10 cellular contexts compared by ENCODE assay signal in genomic region chr20:10761232-10761631, GRCh38.
DNase-seq lines count a peak whose midpoint lies in the region; ATAC-seq and FAIRE-seq lines count a peak whose summit lies in the region.
"Had no signal": no experiment of that assay in that cellular context is flagged by ENCODE, and none has a peak within 500 bp of the region (broad histone marks: within the 10 kb centered on the region; RNA-seq: fewer than 3 reads in every experiment).

No MANE protein-coding gene starts in this region.

- H3K4me3 ChIP-seq in small intestine (ENCODE audit: low read depth in 1 of 2, low read length in 2 of 2), result no peak overlapping the region

- no peak overlapping the region for H3K27ac ChIP-seq in small intestine (ENCODE audit: low read depth in 1 of 2, low read length in 1 of 2)

- ATAC-seq in HG02970 (IDR thresholded peaks at IDR 0.05; ENCODE audit: low FRiP score, unreplicated experiment), result no peak
- ATAC-seq: left lobe of liver had no signal

- no peaks in the 10 kb centered on the region for H3K27me3 ChIP-seq in small intestine (ENCODE audit: control insufficient read depth in 2 of 2, insufficient read depth in 2 of 2, low read length in 2 of 2)

- H3K9me3 ChIP-seq in small intestine (ENCODE audit: control insufficient read depth, low read depth), result no peaks in the 10 kb centered on the region

- DNase-seq in LHCN-M2 (ENCODE audit: low read depth) (peak; percentile 93), amniotic stem cell (lab: John Stamatoyannopoulos, UW) (peak; percentile 55), fibroblast of the conjunctiva (ENCODE audit: low read depth) (peak; percentile 14), small intestine (peak; percentile 11), GOT3 (lab: John Stamatoyannopoulos, UW) (no peak)
- DNase-seq in activated CD8-positive, alpha-beta memory T cell treated with anti-CD3 and anti-CD28 coated beads, Interleukin-2, amount 50 U/mL, for 4 hours, result no peak
- DNase-seq: activated CD4-positive, alpha-beta T cell treated with anti-CD3 and anti-CD28 coated beads for 48 hours; NCI-H1105 had no signal

- peaks cover 0 to 2% of the 10 kb centered on the region in 2 donors for H3K4me1 ChIP-seq in small intestine (ENCODE audit: control insufficient read depth in 2 of 2, insufficient read depth in 1 of 2, low read depth in 1 of 2, low read length in 1 of 2)

- no peak for FAIRE-seq in small intestine (lab: Jason Lieb, UNC)

- H3K36me3 ChIP-seq in small intestine (ENCODE audit: control insufficient read depth in 2 of 2, insufficient read depth in 2 of 2, low read length in 2 of 2), result no peaks in the 10 kb centered on the region

- WGBS in small intestine, 3 donors, result 85 to 89% (median 86%) methylated on average over 8 of the region's 8 CpGs

Comparison
In these comparisons a context has a peak if more than half of its experiments do, and no peak if none do; other contexts are left out.
1. DNase-seq: peak in LHCN-M2 (single experiment), amniotic stem cell (single experiment), fibroblast of the conjunctiva (single experiment) and small intestine (single experiment); none in GOT3 (single experiment) and activated CD8-positive, alpha-beta memory T cell treated with anti-CD3 and anti-CD28 coated beads, Interleukin-2, amount 50 U/mL, for 4 hours (single experiment).